22 cellular contexts compared by ENCODE assay signal in the genomic region with DNA sequence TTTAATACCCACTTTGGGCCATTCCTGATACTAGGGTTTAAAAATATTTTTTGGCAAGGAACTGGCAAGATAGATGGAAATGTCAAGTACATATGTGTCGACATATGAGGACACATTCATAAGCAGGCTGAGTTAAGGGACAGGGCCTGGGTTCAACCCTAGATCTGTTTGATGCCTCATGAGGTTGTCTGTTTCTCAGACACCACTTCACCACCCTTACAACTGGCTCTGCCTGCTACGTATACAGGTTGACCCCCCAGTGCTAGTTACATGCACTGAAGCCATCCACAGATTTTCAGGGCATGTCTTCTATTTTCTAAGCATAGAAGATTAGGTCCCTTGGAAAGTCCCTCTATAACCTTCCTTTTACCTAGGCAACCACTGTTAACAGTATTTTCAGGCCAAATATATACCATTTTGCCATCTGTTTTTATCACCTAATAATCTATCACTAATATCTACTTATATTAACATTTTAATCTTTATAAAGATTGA.
DNase-seq lines count a peak whose midpoint lies in the region; ATAC-seq and TF ChIP-seq lines count a peak whose summit lies in the region.
"Had no signal": no experiment of that assay in that cellular context is flagged by ENCODE, and none has a peak within 500 bp of the region (broad histone marks: within the 10 kb centered on the region; RNA-seq: fewer than 3 reads in every experiment).

No MANE protein-coding gene starts in this region.

- H3K27ac ChIP-seq in BLaER1 treated with 17β-estradiol and CSF1 and Interleukin-3, amounts not matched to agents 10 nM and 100 nM = no peak overlapping the region
- peak overlapping the region; percentile 49; the same call in 1 of the 2 replicates for H3K27ac ChIP-seq in KMS-11
- H3K27ac ChIP-seq in right cardiac atrium (ENCODE audit: low read length) = no peak overlapping the region
- H3K27ac ChIP-seq: PC-9, RWPE1 had no signal

- intact Hi-C loops in right cardiac atrium (cut with DNase I) = no loop called here

- H3K4me2 ChIP-seq in BLaER1 treated with 17β-estradiol and CSF1 and Interleukin-3, amounts not matched to agents 10 nM and 100 nM = peak overlapping the region in 6 of 11 experiments; percentile 20 to 71 (median 29); a peak in 8 of 22 replicates
- peak overlapping the region; percentile 76 for H3K4me2 ChIP-seq in KMS-11
- H3K4me2 ChIP-seq: GM23338, PC-9 had no signal

- H4K20me1 ChIP-seq in BLaER1 treated with 17β-estradiol and CSF1 and Interleukin-3, amounts not matched to agents 10 nM and 100 nM = no peaks in the 10 kb centered on the region
- no peaks in the 10 kb centered on the region for H4K20me1 ChIP-seq in KMS-11 (ENCODE audit: insufficient read depth)

- H3K36me3 Mint-ChIP-seq in activated T-cell treated with anti-CD3 and anti-CD28 coated beads, Interleukin-2, amount 50 U/mL, for 72 hours (ENCODE audit: insufficient read depth in 2 of 2) = peaks cover 2 to 5% of the 10 kb centered on the region in 2 donors

- no peaks in the 10 kb centered on the region for H3K27me3 ChIP-seq in BLaER1 treated with 17β-estradiol and CSF1 and Interleukin-3, amounts not matched to agents 10 nM and 100 nM
- H3K27me3 ChIP-seq in KMS-11 (ENCODE audit: insufficient read depth, low read depth) (no peaks in the 10 kb centered on the region), right cardiac atrium (ENCODE audit: control insufficient read depth, insufficient read depth) (no peaks in the 10 kb centered on the region)
- H3K27me3 ChIP-seq: SJCRH30 had no signal

- peaks cover 30% of the 10 kb centered on the region for H3K4me1 Mint-ChIP-seq in activated T-cell treated with anti-CD3 and anti-CD28 coated beads, Interleukin-2, amount 50 U/mL, for 72 hours (ENCODE audit: low read depth)
- H3K4me1 Mint-ChIP-seq: GM23338 had no signal

- no peak for DNase-seq in right cardiac atrium
- DNase-seq in GF-D8 (lab: John Stamatoyannopoulos, UW) = no peak
- DNase-seq in activated T-cell treated with anti-CD3 and anti-CD28 coated beads, Interleukin-2, amount 50 U/mL, for 72 hours = no peak
- no peak for DNase-seq in NCI-H2227 (lab: John Stamatoyannopoulos, UW; ENCODE audit: unreplicated experiment)
- DNase-seq: ACHN; AML-193; Caco-2; CD4-positive, CD25-positive, alpha-beta regulatory T cell; DMS153; KBM-7; NCI-H1436; NCI-H1930; NCI-H526; PC-9 had no signal

- no peak overlapping the region for H3K4me3 ChIP-seq in BLaER1 treated with 17β-estradiol and CSF1 and Interleukin-3, amounts not matched to agents 10 nM and 100 nM
- no peak overlapping the region for H3K4me3 ChIP-seq in KMS-11 (IDR thresholded peaks at IDR 0.05; ENCODE audit: insufficient read depth, low read depth, low read length)
- H3K4me3 ChIP-seq in right cardiac atrium (ENCODE audit: low read length) = no peak overlapping the region
- H3K4me3 ChIP-seq: GM23338, PC-9, SJCRH30 had no signal

- H2AFZ ChIP-seq in KMS-11 (ENCODE audit: low read depth) = no peak overlapping the region
- H2AFZ ChIP-seq: GM23338, PC-9 had no signal

- H3K9ac ChIP-seq in BLaER1 treated with 17β-estradiol and CSF1 and Interleukin-3, amounts not matched to agents 10 nM and 100 nM = no peak overlapping the region
- H3K9ac ChIP-seq in KMS-11 = no peak overlapping the region

- no peaks in the 10 kb centered on the region for H3K27me3 Mint-ChIP-seq in activated T-cell treated with anti-CD3 and anti-CD28 coated beads, Interleukin-2, amount 50 U/mL, for 72 hours (ENCODE audit: low read depth)
- H3K27me3 Mint-ChIP-seq: CD4-positive, CD25-positive, alpha-beta regulatory T cell had no signal

- peaks cover 0 to 7% (median 0%) of the 10 kb centered on the region in 11 experiments; a peak in 3 of 22 replicates for H3K9me3 ChIP-seq in BLaER1 treated with 17β-estradiol and CSF1 and Interleukin-3, amounts not matched to agents 10 nM and 100 nM (replicated peaks in 1 of 11)
- H3K9me3 ChIP-seq in right cardiac atrium (ENCODE audit: control insufficient read depth, low read length) = no peaks in the 10 kb centered on the region
- H3K9me3 ChIP-seq: Caco-2, SJCRH30 had no signal

- 73% methylated on average over 2 of the region's 2 CpGs for WGBS in right cardiac atrium

- ATAC-seq in GM18502 (IDR thresholded peaks at IDR 0.05; ENCODE audit: poor library complexity, unreplicated experiment) = peak; percentile 48
- ATAC-seq in right cardiac atrium = peak; percentile 8 to 43
- no peak for ATAC-seq in activated T-cell treated with anti-CD3 and anti-CD28 coated beads, Interleukin-2, amount 50 U/mL, for 72 hours (replicated peaks in 1 of 2)
- ATAC-seq: GM23338, HCT116, HepG2 had no signal

- H3K27ac Mint-ChIP-seq in activated T-cell treated with anti-CD3 and anti-CD28 coated beads, Interleukin-2, amount 50 U/mL, for 72 hours = no peak overlapping the region
- H3K27ac Mint-ChIP-seq: CD4-positive, CD25-positive, alpha-beta regulatory T cell; GM23338 had no signal

- H3K36me3 ChIP-seq in BLaER1 treated with 17β-estradiol and CSF1 and Interleukin-3, amounts not matched to agents 10 nM and 100 nM = peaks cover 11 to 41% (median 32%) of the 10 kb centered on the region in 11 experiments
- no peaks in the 10 kb centered on the region for H3K36me3 ChIP-seq in KMS-11 (ENCODE audit: insufficient read depth)
- H3K36me3 ChIP-seq: SJCRH30 had no signal

- peaks cover 0 to 1% of the 10 kb centered on the region in 2 donors for H3K9me3 Mint-ChIP-seq in activated T-cell treated with anti-CD3 and anti-CD28 coated beads, Interleukin-2, amount 50 U/mL, for 72 hours
- H3K9me3 Mint-ChIP-seq: GM23338 had no signal

- TF ChIP-seq CTCF in KMS-11 (conservative IDR thresholded peaks at IDR 0.05; ENCODE audit: low read depth, low read length) = no peak

- H3K4me1 ChIP-seq in BLaER1 treated with 17β-estradiol and CSF1 and Interleukin-3, amounts not matched to agents 10 nM and 100 nM = peaks cover 4 to 40% (median 21%) of the 10 kb centered on the region in 10 experiments; a peak in 17 of 20 replicates
- H3K4me1 ChIP-seq in KMS-11 (ENCODE audit: low read depth, poor library complexity, severe bottlenecking) = peaks cover 69% of the 10 kb centered on the region
- peaks cover 5% of the 10 kb centered on the region for H3K4me1 ChIP-seq in right cardiac atrium (ENCODE audit: control insufficient read depth, insufficient read depth, low read length)
- H3K4me1 ChIP-seq: Caco-2 had no signal

- H3K79me2 ChIP-seq in KMS-11 (ENCODE audit: insufficient read depth, low read depth) = no peaks in the 10 kb centered on the region

- no peak overlapping the region for H3K4me3 Mint-ChIP-seq in activated T-cell treated with anti-CD3 and anti-CD28 coated beads, Interleukin-2, amount 50 U/mL, for 72 hours
- H3K4me3 Mint-ChIP-seq: CD4-positive, CD25-positive, alpha-beta regulatory T cell; GM23338 had no signal

Comparison
In these comparisons a context has a peak if more than half of its experiments do, and no peak if none do; other contexts are left out.
1. ATAC-seq: peak in GM18502 (single experiment) and right cardiac atrium (2 of 2); none in activated T-cell treated with anti-CD3 and anti-CD28 coated beads, Interleukin-2, amount 50 U/mL, for 72 hours (0 of 2).